In the genomic region with DNA sequence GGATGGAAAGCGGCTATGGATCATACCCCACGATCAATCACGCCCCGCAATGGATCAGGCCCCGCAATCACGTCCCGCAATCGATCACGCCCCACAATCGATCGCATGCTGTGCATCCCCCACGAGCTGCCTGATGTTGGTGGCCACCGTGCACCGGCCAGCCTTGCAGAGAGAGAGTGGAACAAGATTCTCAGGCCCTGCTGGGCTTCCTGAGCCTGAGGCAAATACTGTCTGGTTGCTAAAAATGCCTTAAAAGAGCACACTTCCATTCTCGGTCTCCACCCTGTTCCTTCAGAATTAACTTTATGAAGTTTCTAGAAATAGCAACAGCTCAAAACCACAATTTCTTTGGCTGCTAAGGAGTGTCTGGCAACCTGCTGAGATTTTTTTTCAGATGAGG, we compare ENCODE assay signal across 20 cellular contexts.
A peak's percentile ranks its signal among the peaks of the same experiment; 100 is the strongest.
DNase-seq lines count a peak whose midpoint lies in the region; TF ChIP-seq lines count a peak whose summit lies in the region.
"Had no signal": no experiment of that assay in that cellular context is flagged by ENCODE, and none has a peak within 500 bp of the region (broad histone marks: within the 10 kb centered on the region; RNA-seq: fewer than 3 reads in every experiment).

No MANE protein-coding gene starts in this region.

- peak overlapping the region in 4 of 7 donors; percentile 30 to 88 (median 78) for H3K27ac Mint-ChIP-seq in CD14-positive monocyte
- H3K27ac Mint-ChIP-seq in dendritic cell treated with granulocyte-macrophage colony-stimulating factor and Interleukin-4, amounts not matched to agents 40 ng/mL and 50 ng/mL, for 4 days: peak overlapping the region; percentile 45
- H3K27ac Mint-ChIP-seq: activated CD8-positive, alpha-beta memory T cell treated with anti-CD3 and anti-CD28 coated beads, Interleukin-2, amount 10 ng/mL, durations not matched to agents 7 days and 5 days; stimulated activated memory B cell treated with anti-CD40 and anti-IgM and Interleukin-4, amounts not matched to agents 10 μg/mL and 1 μg/mL and 100 μg/mL, for 72 hours; T-helper 2 cell treated with Interferon-gamma antibody and Interleukin-4, amounts not matched to agents 5 μg/mL and 100 μg/mL, for 36 hours had no signal

- no peak overlapping the region for H3K18ac ChIP-seq in mesendoderm (ENCODE audit: low read length)

- DNase-seq in CD14-positive monocyte (ENCODE audit: low spot score): no peak
- DNase-seq in mesendoderm: no peak
- DNase-seq in smooth muscle cell (lab: John Stamatoyannopoulos, UW; ENCODE audit: unreplicated experiment): no peak
- no peak for DNase-seq in NCI-H774 (lab: John Stamatoyannopoulos, UW)
- no peak for DNase-seq in breast epithelium (ENCODE audit: low spot score in 2 of 2)
- no peak for DNase-seq in DMS79 (lab: John Stamatoyannopoulos, UW)
- no peak for DNase-seq in brain microvascular endothelial cell
- DNase-seq: activated CD8-positive, alpha-beta memory T cell treated with anti-CD3 and anti-CD28 coated beads, Interleukin-2, amount 10 ng/mL, durations not matched to agents 7 days and 5 days; activated effector memory CD4-positive, alpha-beta T cell treated with anti-CD3 and anti-CD28 coated beads, Interleukin-2, amount 50 U/mL, for 16 hours; amniotic stem cell; erythroblast; midbrain; NCI-H1694 treated with DMSO at 0.1 percent for 48 hours had no signal

- WGBS in mesendoderm (ENCODE audit: extremely low coverage, insufficient coverage, low lambda C conversion rate): no CpG with 5 or more reads among the region's 15 CpGs
- 82% methylated on average over 15 of the region's 15 CpGs for WGBS in smooth muscle cell (ENCODE audit: low lambda C conversion rate)

- no peaks in the 10 kb centered on the region for H4K20me1 ChIP-seq in smooth muscle cell (ENCODE audit: low read depth)

- intact Hi-C loops in CD14-positive monocyte (cut with micrococcal nuclease): no loop called here
- intact Hi-C loops in dendritic cell treated with granulocyte-macrophage colony-stimulating factor and Interleukin-4, amounts not matched to agents 40 ng/mL and 50 ng/mL, for 4 days (cut with micrococcal nuclease): no loop called here
- intact Hi-C loops in breast epithelium (cut with DNase I; ENCODE audit: low total_unique reads): no loop called here

- no peak overlapping the region for H2AK5ac ChIP-seq in mesendoderm (ENCODE audit: low read length)

- no peak overlapping the region for H3K4me3 Mint-ChIP-seq in CD14-positive monocyte
- no peak overlapping the region for H3K4me3 Mint-ChIP-seq in dendritic cell treated with granulocyte-macrophage colony-stimulating factor and Interleukin-4, amounts not matched to agents 40 ng/mL and 50 ng/mL, for 4 days
- H3K4me3 Mint-ChIP-seq: activated CD8-positive, alpha-beta memory T cell treated with anti-CD3 and anti-CD28 coated beads, Interleukin-2, amount 10 ng/mL, durations not matched to agents 7 days and 5 days; stimulated activated memory B cell treated with anti-CD40 and anti-IgM and Interleukin-4, amounts not matched to agents 10 μg/mL and 1 μg/mL and 100 μg/mL, for 72 hours; T-helper 2 cell treated with Interferon-gamma antibody and Interleukin-4, amounts not matched to agents 5 μg/mL and 100 μg/mL, for 36 hours had no signal

- peak overlapping the region; percentile 15 for H3K56ac ChIP-seq in mesendoderm (ENCODE audit: low read length)

- no peak overlapping the region for H2BK15ac ChIP-seq in mesendoderm (replicated peaks; ENCODE audit: low read depth)

- H3F3A ChIP-seq in smooth muscle cell (ENCODE audit: low read depth): peaks cover 25% of the 10 kb centered on the region

- no peaks in the 10 kb centered on the region for H3K79me1 ChIP-seq in mesendoderm (ENCODE audit: low read length)

- H3K36me3 Mint-ChIP-seq in CD14-positive monocyte: peaks cover 8 to 19% of the 10 kb centered on the region in 2 donors
- H3K36me3 Mint-ChIP-seq in dendritic cell treated with granulocyte-macrophage colony-stimulating factor and Interleukin-4, amounts not matched to agents 40 ng/mL and 50 ng/mL, for 4 days (ENCODE audit: low read depth): peaks cover 38% of the 10 kb centered on the region

- H4K8ac ChIP-seq in mesendoderm (ENCODE audit: low read depth, low read length): no peak overlapping the region

- no peak overlapping the region for H3K4me2 ChIP-seq in mesendoderm (ENCODE audit: low read length)
- peak overlapping the region; percentile 20 for H3K4me2 ChIP-seq in smooth muscle cell

- H2BK120ac ChIP-seq in mesendoderm (ENCODE audit: low read depth, low read length): no peak overlapping the region

- no peak overlapping the region for H4K5ac ChIP-seq in mesendoderm (ENCODE audit: low read length)

- H3K9me3 ChIP-seq in smooth muscle cell (replicated peaks; ENCODE audit: low read depth): no peaks in the 10 kb centered on the region
- no peaks in the 10 kb centered on the region for H3K9me3 ChIP-seq in breast epithelium
- H3K9me3 ChIP-seq: HAP-1, ovary, SJSA1 had no signal

- no peak overlapping the region for H3K23ac ChIP-seq in mesendoderm (ENCODE audit: low read length)

- H3K9ac ChIP-seq in mesendoderm (ENCODE audit: low read length) (no peak overlapping the region), smooth muscle cell (ENCODE audit: low read depth) (no peak overlapping the region)

- no peak overlapping the region for H3K4ac ChIP-seq in mesendoderm (ENCODE audit: low read depth, low read length)

- in situ Hi-C loops in brain microvascular endothelial cell (cut with HindIII; ENCODE audit: low pct_ligation_motif_present, low sequenced_read_pairs): no loop called here

- peaks cover 0 to 5% (median 1%) of the 10 kb centered on the region in 7 donors for H3K9me3 Mint-ChIP-seq in CD14-positive monocyte
- no peaks in the 10 kb centered on the region for H3K9me3 Mint-ChIP-seq in dendritic cell treated with granulocyte-macrophage colony-stimulating factor and Interleukin-4, amounts not matched to agents 40 ng/mL and 50 ng/mL, for 4 days
- H3K9me3 Mint-ChIP-seq: T-helper 2 cell treated with Interferon-gamma antibody and Interleukin-4, amounts not matched to agents 5 μg/mL and 100 μg/mL, for 36 hours had no signal

- TF ChIP-seq POLR2A in breast epithelium (IDR thresholded peaks at IDR 0.05): no peak

- H2BK5ac ChIP-seq in mesendoderm (ENCODE audit: low read length): no peak overlapping the region

- H3K27ac ChIP-seq in mesendoderm (ENCODE audit: low read depth, low read length): no peak overlapping the region
- H3K27ac ChIP-seq in smooth muscle cell (ENCODE audit: low read depth): peak overlapping the region; percentile 3
- peak overlapping the region in 1 of 2 donors; percentile 71 for H3K27ac ChIP-seq in breast epithelium
- no peak overlapping the region for H3K27ac ChIP-seq in brain microvascular endothelial cell
- H3K27ac ChIP-seq: ovary, SJSA1 had no signal

- no peaks in the 10 kb centered on the region for H3K27me3 Mint-ChIP-seq in CD14-positive monocyte (ENCODE audit: low read depth in 3 of 3)
- H3K27me3 Mint-ChIP-seq in dendritic cell treated with granulocyte-macrophage colony-stimulating factor and Interleukin-4, amounts not matched to agents 40 ng/mL and 50 ng/mL, for 4 days: no peaks in the 10 kb centered on the region
- H3K27me3 Mint-ChIP-seq: activated CD8-positive, alpha-beta memory T cell treated with anti-CD3 and anti-CD28 coated beads, Interleukin-2, amount 10 ng/mL, durations not matched to agents 7 days and 5 days; stimulated activated memory B cell treated with anti-CD40 and anti-IgM and Interleukin-4, amounts not matched to agents 10 μg/mL and 1 μg/mL and 100 μg/mL, for 72 hours had no signal

- no peak for TF ChIP-seq CTCF in CD14-positive monocyte (IDR thresholded peaks at IDR 0.05)
- TF ChIP-seq CTCF in smooth muscle cell (IDR thresholded peaks at IDR 0.05; ENCODE audit: borderline replicate concordance, insufficient read depth, poor library complexity, severe bottlenecking): no peak
- no peak for TF ChIP-seq CTCF in breast epithelium (IDR thresholded peaks at IDR 0.05)
- TF ChIP-seq CTCF in brain microvascular endothelial cell (IDR thresholded peaks at IDR 0.05; ENCODE audit: low read depth, low read length, missing control alignments): no peak

- H3K4me1 Mint-ChIP-seq in CD14-positive monocyte: peaks cover 55% of the 10 kb centered on the region
- H3K4me1 Mint-ChIP-seq in dendritic cell treated with granulocyte-macrophage colony-stimulating factor and Interleukin-4, amounts not matched to agents 40 ng/mL and 50 ng/mL, for 4 days (ENCODE audit: low read depth): peaks cover 57% of the 10 kb centered on the region
- H3K4me1 Mint-ChIP-seq: stimulated activated memory B cell treated with anti-CD40 and anti-IgM and Interleukin-4, amounts not matched to agents 10 μg/mL and 1 μg/mL and 100 μg/mL, for 72 hours had no signal

- no peak overlapping the region for H2AFZ ChIP-seq in smooth muscle cell (ENCODE audit: low read depth)

- no peaks in the 10 kb centered on the region for H3K79me2 ChIP-seq in mesendoderm (ENCODE audit: control insufficient read depth, insufficient read depth, low read length)
- H3K79me2 ChIP-seq in smooth muscle cell (ENCODE audit: low read depth): no peaks in the 10 kb centered on the region

- no peak overlapping the region for H3K4me3 ChIP-seq in mesendoderm (ENCODE audit: low read length)
- H3K4me3 ChIP-seq in smooth muscle cell: no peak overlapping the region
- H3K4me3 ChIP-seq in breast epithelium: no peak overlapping the region
- no peak overlapping the region for H3K4me3 ChIP-seq in brain microvascular endothelial cell (ENCODE audit: low read depth, low read length)
- H3K4me3 ChIP-seq: coronary artery, HAP-1, ovary, SJSA1 had no signal

- no peaks in the 10 kb centered on the region for H3K27me3 ChIP-seq in mesendoderm (ENCODE audit: insufficient read depth, low read length, poor library complexity)
- no peaks in the 10 kb centered on the region for H3K27me3 ChIP-seq in smooth muscle cell (ENCODE audit: low read depth)
- H3K27me3 ChIP-seq in breast epithelium: no peaks in the 10 kb centered on the region
- no peaks in the 10 kb centered on the region for H3K27me3 ChIP-seq in brain microvascular endothelial cell (replicated peaks)
- H3K27me3 ChIP-seq: ovary, SJSA1 had no signal

- H3K4me1 ChIP-seq in mesendoderm (ENCODE audit: control insufficient read depth, low read depth, low read length) (no peaks in the 10 kb centered on the region), smooth muscle cell (ENCODE audit: low read depth) (peaks cover 3% of the 10 kb centered on the region), breast epithelium (no peaks in the 10 kb centered on the region)
- H3K4me1 ChIP-seq: HAP-1, SJSA1 had no signal

- H3K36me3 ChIP-seq in mesendoderm (ENCODE audit: control insufficient read depth, insufficient read depth, low read length) (no peaks in the 10 kb centered on the region), smooth muscle cell (ENCODE audit: low read depth) (no peaks in the 10 kb centered on the region), breast epithelium (no peaks in the 10 kb centered on the region), brain microvascular endothelial cell (replicated peaks) (peaks cover 8% of the 10 kb centered on the region)
- H3K36me3 ChIP-seq: ovary had no signal
